Comparison of ENCODE assay signal across 14 cellular contexts in genomic region chr12:57781241-57781640, GRCh38. TPM values are rescaled to one million over a fixed set of nuclear protein-coding genes. Genes with fewer than 3 reads are reported as not detected.
DNase-seq lines count a peak whose midpoint lies in the region; ATAC-seq and TF ChIP-seq lines count a peak whose summit lies in the region.
"Had no signal": no experiment of that assay in that cellular context is flagged by ENCODE, and none has a peak within 500 bp of the region (broad histone marks: within the 10 kb centered on the region; RNA-seq: fewer than 3 reads in every experiment).

No MANE protein-coding gene starts in this region.

- H2AFZ ChIP-seq in SK-N-SH (ENCODE audit: low read depth) = no peak overlapping the region

- CTCF ChIA-PET in CD4-positive, alpha-beta T cell (lab: Charles Lee) = interaction anchor here (1.2 to 2.8 kb wide), 4 partner anchors 9 to 124 kb away, joined by 3 to 20 read pairs (median 4); partner anchors contain the start of genes EEF1AKMT3 and METTL1
- CTCF ChIA-PET in SK-N-SH (lab: Yijun Ruan, JAX) = interaction anchor here (0.9 to 1.3 kb wide), 4 partner anchors 9 to 34 kb away, joined by 3 to 5 read pairs (median 4); partner anchors contain the start of genes EEF1AKMT3 and METTL1

- no peaks in the 10 kb centered on the region for H3K9me2 ChIP-seq in SK-N-SH

- H3K9me3 ChIP-seq in CD4-positive, alpha-beta T cell (ENCODE audit: control insufficient read depth, low read length) = no peaks in the 10 kb centered on the region
- H3K9me3 ChIP-seq in T-helper 17 cell (ENCODE audit: control insufficient read depth, low read length, poor library complexity, severe bottlenecking) (no peaks in the 10 kb centered on the region), SK-N-SH (no peaks in the 10 kb centered on the region)

- H3F3A ChIP-seq in SK-N-SH (replicated peaks; ENCODE audit: insufficient read depth) = peaks cover 18% of the 10 kb centered on the region

- H3K27ac Mint-ChIP-seq in CD4-positive, alpha-beta T cell = peak overlapping the region; percentile 100
- peak overlapping the region; percentile 99 for H3K27ac Mint-ChIP-seq in T-helper 17 cell
- peak overlapping the region; percentile 99 for H3K27ac Mint-ChIP-seq in effector memory CD8-positive, alpha-beta T cell

- H3K4me1 Mint-ChIP-seq in CD4-positive, alpha-beta T cell (ENCODE audit: low read depth) = peaks cover 47% of the 10 kb centered on the region
- H3K4me1 Mint-ChIP-seq in T-helper 17 cell = peaks cover 53% of the 10 kb centered on the region
- H3K4me1 Mint-ChIP-seq in effector memory CD8-positive, alpha-beta T cell (ENCODE audit: low read depth in 2 of 2) = peaks cover 31 to 32% of the 10 kb centered on the region in 2 donors

- H3K27me3 Mint-ChIP-seq in CD4-positive, alpha-beta T cell = no peaks in the 10 kb centered on the region
- no peaks in the 10 kb centered on the region for H3K27me3 Mint-ChIP-seq in T-helper 17 cell
- no peaks in the 10 kb centered on the region for H3K27me3 Mint-ChIP-seq in effector memory CD8-positive, alpha-beta T cell
- H3K27me3 Mint-ChIP-seq: naive B cell had no signal

- in situ Hi-C loops in KBM-7 (cut with MboI; ENCODE audit: low pct_unique_long_range_greater_than_20kb, low sequenced_read_pairs) = no loop called here

- no peak for DNase-seq in CD4-positive, alpha-beta T cell
- peak; percentile 44 for DNase-seq in KBM-7
- no peak for DNase-seq in T-helper 17 cell
- no peak for DNase-seq in effector memory CD8-positive, alpha-beta T cell
- DNase-seq in SK-N-SH = no peak
- DNase-seq in NCI-H2107 (lab: John Stamatoyannopoulos, UW) = no peak
- DNase-seq: activated CD4-positive, alpha-beta T cell treated with anti-CD3 and anti-CD28 coated beads, Interleukin-2, amount 50 U/mL, for 4 hours; activated gamma-delta T cell; DND-41; effector CD8-positive, alpha-beta T cell; left ventricle myocardium superior; naive B cell; NCI-H1436 treated with DMSO at 0.1 percent for 48 hours had no signal

- H3K4me3 Mint-ChIP-seq in CD4-positive, alpha-beta T cell = peak overlapping the region; percentile 100
- peak overlapping the region; percentile 99 for H3K4me3 Mint-ChIP-seq in T-helper 17 cell
- peak overlapping the region; percentile 15 to 100 for H3K4me3 Mint-ChIP-seq in effector memory CD8-positive, alpha-beta T cell

- H3K27me3 ChIP-seq in CD4-positive, alpha-beta T cell (ENCODE audit: control insufficient read depth, insufficient read depth, low read length) = no peaks in the 10 kb centered on the region
- H3K27me3 ChIP-seq in SK-N-SH (ENCODE audit: insufficient read depth) = no peaks in the 10 kb centered on the region

- H3K27ac ChIP-seq in CD4-positive, alpha-beta T cell (ENCODE audit: low read depth, low read length) = peak overlapping the region; percentile 78
- H3K27ac ChIP-seq in SK-N-SH (ENCODE audit: low read depth in 2 of 2, low read length in 1 of 2) = no peak overlapping the region

- intact Hi-C loops in CD4-positive, alpha-beta T cell (cut with DNase I, micrococcal nuclease) = loop anchor here in 1 of 2 experiments (5.0 kb wide), 1 partner anchor 126 kb away; no protein-coding TSS in a partner anchor

- H3K4me2 ChIP-seq in SK-N-SH = no peak overlapping the region

- no peak for TF ChIP-seq EP300 in SK-N-SH (IDR thresholded peaks at IDR 0.05; ENCODE audit: borderline replicate concordance in 1 of 2, low read depth in 1 of 2, low read length in 1 of 2)

- POLR2A ChIA-PET in CD4-positive, alpha-beta T cell (lab: Charles Lee) = interaction anchor here (0.9 to 2.8 kb wide), 14 partner anchors 9 to 160 kb away, joined by 3 to 15 read pairs (median 4); partner anchors contain the start of genes ATP23, CTDSP2, CYP27B1 and EEF1AKMT3
- POLR2A ChIA-PET in SK-N-SH (lab: Yijun Ruan, JAX) = interaction anchor here (1.2 kb wide), 1 partner anchor 9 kb away, joined by 4 read pairs; the partner anchor contains the start of genes EEF1AKMT3 and METTL1

- peaks cover 0 to 5% of the 10 kb centered on the region in 2 experiments; a peak in 1 of 4 replicates for H3K4me1 ChIP-seq in SK-N-SH (ENCODE audit: control insufficient read depth in 1 of 2, insufficient read depth in 2 of 2, low read depth in 1 of 2, low read length in 1 of 2)

- peaks cover 25% of the 10 kb centered on the region for H3K36me3 Mint-ChIP-seq in CD4-positive, alpha-beta T cell (ENCODE audit: low read depth)
- H3K36me3 Mint-ChIP-seq in T-helper 17 cell (ENCODE audit: low read depth) = peaks cover 6% of the 10 kb centered on the region
- H3K36me3 Mint-ChIP-seq in effector memory CD8-positive, alpha-beta T cell (ENCODE audit: insufficient read depth) = peaks cover 32% of the 10 kb centered on the region
- H3K36me3 Mint-ChIP-seq: naive B cell had no signal

- ATAC-seq in CD4-positive, alpha-beta T cell (ENCODE audit: poor library complexity) = peak; percentile 11
- ATAC-seq in T-helper 17 cell (peak; percentile 63), HG03571 (IDR thresholded peaks at IDR 0.05; ENCODE audit: unreplicated experiment) (no peak)
- ATAC-seq in effector memory CD8-positive, alpha-beta T cell (replicated peaks) = peak; percentile 58
- ATAC-seq: left ventricle myocardium superior had no signal

- no peak overlapping the region for H3K9ac ChIP-seq in SK-N-SH

- H4K20me1 ChIP-seq in SK-N-SH (ENCODE audit: insufficient read depth) = no peaks in the 10 kb centered on the region

- H3K79me2 ChIP-seq in SK-N-SH (ENCODE audit: insufficient read depth) = peaks cover 28% of the 10 kb centered on the region

- no peak for TF ChIP-seq RAD21 in SK-N-SH (IDR thresholded peaks at IDR 0.05; ENCODE audit: low read length)

- no peak overlapping the region for H3K4me3 ChIP-seq in SK-N-SH (ENCODE audit: low read depth in 2 of 2, low read length in 1 of 2)

- no peaks in the 10 kb centered on the region for H3K9me3 Mint-ChIP-seq in CD4-positive, alpha-beta T cell
- no peaks in the 10 kb centered on the region for H3K9me3 Mint-ChIP-seq in effector memory CD8-positive, alpha-beta T cell
- H3K9me3 Mint-ChIP-seq: naive B cell had no signal

- TF ChIP-seq CTCF in CD4-positive, alpha-beta T cell (IDR thresholded peaks at IDR 0.05) = no peak
- TF ChIP-seq CTCF in SK-N-SH (IDR thresholded peaks at IDR 0.05) = no peak

- peaks cover 12 to 21% of the 10 kb centered on the region in 2 experiments for H3K36me3 ChIP-seq in SK-N-SH (replicated peaks in 1 of 2; ENCODE audit: control insufficient read depth in 1 of 2, insufficient read depth in 2 of 2, low read length in 1 of 2)

- 89% methylated on average over 3 of the region's 3 CpGs for WGBS in SK-N-SH (ENCODE audit: low lambda C conversion rate)

TF ChIP-seq in SK-N-SH, 30 proteins besides CTCF, POLR2A, EP300 and RAD21:
- TF ChIP-seq ZBTB33 (IDR thresholded peaks at IDR 0.05; ENCODE audit: borderline replicate concordance, low read depth) (no peak), RCOR1 (IDR thresholded peaks at IDR 0.05; ENCODE audit: low read length) (no peak), TCF12 (IDR thresholded peaks at IDR 0.05) (no peak), POLR2AphosphoS5 (IDR thresholded peaks at IDR 0.05; ENCODE audit: low read depth, low read length) (no peak), MAX (IDR thresholded peaks at IDR 0.05; ENCODE audit: low read depth) (no peak), TAF1 (IDR thresholded peaks at IDR 0.05; ENCODE audit: borderline replicate concordance, low read depth, low read length) (no peak), FOXM1 (IDR thresholded peaks at IDR 0.05; ENCODE audit: low read depth) (no peak)

RNA-seq across cellular contexts. Expression of gene TSFM, which starts 1.3 kb away (rescaled TPM):
- total RNA-seq in CD4-positive, alpha-beta T cell = 10 to 100 TPM; 25.8 to 26.9 TPM
- total RNA-seq in T-helper 17 cell = 10 to 100 TPM; 12.5 to 17.9 TPM
- polyA plus RNA-seq in SK-N-SH (2012; rRNA removed) = 23.0 and 28.7 TPM in 2 replicates
- 21.6 and 24.8 TPM in 2 replicates for polyA plus RNA-seq in SK-N-SH (2012; cell fraction: cytosol; rRNA removed)
- 22.6 and 32.2 TPM in 2 replicates for polyA plus RNA-seq in SK-N-SH (2012; cell fraction: nucleus; rRNA removed)

RNA-seq across cellular contexts. Expression of gene EEF1AKMT3, which starts 8.8 kb away (rescaled TPM):
- total RNA-seq in CD4-positive, alpha-beta T cell = 1 to 10 TPM; 1.1 to 1.4 TPM
- 1 to 10 TPM; 4.0 to 6.6 TPM for total RNA-seq in T-helper 17 cell
- polyA plus RNA-seq in SK-N-SH (2012; rRNA removed) = 10.3 and 10.8 TPM in 2 replicates
- polyA plus RNA-seq in SK-N-SH (2012; cell fraction: cytosol; rRNA removed) = 10.6 and 11.1 TPM in 2 replicates
- polyA plus RNA-seq in SK-N-SH (2012; cell fraction: nucleus; rRNA removed) = 12.7 and 13.1 TPM in 2 replicates

RNA-seq across cellular contexts. Expression of gene METTL1, which starts 9.3 kb away (rescaled TPM):
- total RNA-seq in CD4-positive, alpha-beta T cell = 10 to 100 TPM in 1 of 2 experiments, 1 to 10 TPM in 1; 9.3 to 12.0 TPM
- total RNA-seq in T-helper 17 cell = 10 to 100 TPM; 15.0 to 20.9 TPM
- 28.0 and 33.2 TPM in 2 replicates for polyA plus RNA-seq in SK-N-SH (2012; rRNA removed)
- polyA plus RNA-seq in SK-N-SH (2012; cell fraction: cytosol; rRNA removed) = 21.1 and 21.7 TPM in 2 replicates
- 65.6 and 65.7 TPM in 2 replicates for polyA plus RNA-seq in SK-N-SH (2012; cell fraction: nucleus; rRNA removed)

RNA-seq across cellular contexts. Expression of gene CYP27B1, which starts 14.4 kb away (rescaled TPM):
- 1 to 10 TPM; 1.0 to 1.4 TPM for total RNA-seq in CD4-positive, alpha-beta T cell
- 1 to 10 TPM; 1.4 to 1.7 TPM for total RNA-seq in T-helper 17 cell
- polyA plus RNA-seq in SK-N-SH (2012; rRNA removed) = 1.7 and 2.3 TPM in 2 replicates
- polyA plus RNA-seq in SK-N-SH (2012; cell fraction: cytosol; rRNA removed) = 0.41 and 0.59 TPM in 2 replicates
- 19.4 TPM in 2 replicates for polyA plus RNA-seq in SK-N-SH (2012; cell fraction: nucleus; rRNA removed)
- total RNA-seq: left ventricle myocardium superior had no signal

RNA-seq across cellular contexts. Expression of gene MARCHF9, which starts 26.3 kb away (rescaled TPM):
- total RNA-seq in CD4-positive, alpha-beta T cell = 10 to 100 TPM; 39.9 to 40.8 TPM
- total RNA-seq in T-helper 17 cell = 10 to 100 TPM; 45.3 to 62.4 TPM
- polyA plus RNA-seq in SK-N-SH (2012; rRNA removed) = 21.2 and 24.2 TPM in 2 replicates
- polyA plus RNA-seq in SK-N-SH (2012; cell fraction: cytosol; rRNA removed) = 11.5 and 17.1 TPM in 2 replicates
- 37.4 and 43.9 TPM in 2 replicates for polyA plus RNA-seq in SK-N-SH (2012; cell fraction: nucleus; rRNA removed)
